Comparison of ENCODE assay signal across 8 cellular contexts in genomic region chr1:1200876-1201810, GRCh38. TPM values are rescaled to one million over a fixed set of nuclear protein-coding genes. Genes with fewer than 3 reads are reported as not detected.
DNase-seq lines count a peak whose midpoint lies in the region; ATAC-seq lines count a peak whose summit lies in the region.

No MANE protein-coding gene starts in this region.

- no peaks in the 10 kb centered on the region for H3K9me3 Mint-ChIP-seq in central memory CD8-positive, alpha-beta T cell

- ATAC-seq in HG03571 (IDR thresholded peaks at IDR 0.05; ENCODE audit: unreplicated experiment): peak; percentile 46
- ATAC-seq in central memory CD8-positive, alpha-beta T cell (replicated peaks; ENCODE audit: extremely low read depth, poor library complexity, severe bottlenecking): peak; percentile 84
- ATAC-seq in GM21619 (IDR thresholded peaks at IDR 0.05; ENCODE audit: unreplicated experiment): no peak

- H3K27me3 Mint-ChIP-seq in central memory CD8-positive, alpha-beta T cell: no peaks in the 10 kb centered on the region

- H3K4me1 Mint-ChIP-seq in central memory CD8-positive, alpha-beta T cell: no peaks in the 10 kb centered on the region

- DNase-seq in Daoy (ENCODE audit: low read depth): peak; percentile 56
- peak; percentile 86 for DNase-seq in activated CD4-positive, CD25-positive, alpha-beta regulatory T cell treated with anti-CD3 and anti-CD28 coated beads, Interleukin-2, amount 50 U/mL, for 72 hours
- peak; percentile 58 to 80 for DNase-seq in central memory CD8-positive, alpha-beta T cell (ENCODE audit: low spot score in 2 of 2)
- DNase-seq in lung microvascular endothelial cell (ENCODE audit: low read depth in 2 of 2): peak; percentile 20 to 49
- peak; percentile 59 to 82 for DNase-seq in stimulated activated CD8-positive, alpha-beta memory T cell treated with anti-CD3 and anti-CD28 coated beads, Interleukin-4, amount 100 ng/mL, for 1 hour (ENCODE audit: low read depth in 2 of 2, low spot score in 1 of 2)
- DNase-seq in ecto neural progenitor cell (ENCODE audit: low spot score): no peak

- H3K4me3 Mint-ChIP-seq in central memory CD8-positive, alpha-beta T cell: peak overlapping the region; percentile 59

- no peaks in the 10 kb centered on the region for H3K36me3 Mint-ChIP-seq in central memory CD8-positive, alpha-beta T cell (ENCODE audit: insufficient read depth)

- H3K27ac Mint-ChIP-seq in central memory CD8-positive, alpha-beta T cell (ENCODE audit: low read depth): no peak overlapping the region

RNA-seq across cellular contexts. Expression of gene TNFRSF18, which starts 5.2 kb away (rescaled TPM):
- 0.89 and 1.9 TPM in 2 replicates for total RNA-seq in Daoy (2014; rRNA removed; shearing (Covaris generic))
- 0.22 and 0.60 TPM in 2 replicates for total RNA-seq in lung microvascular endothelial cell

RNA-seq across cellular contexts. Expression of gene TNFRSF4, which starts 12.8 kb away (rescaled TPM):
- total RNA-seq in Daoy (2014; rRNA removed; shearing (Covaris generic)): not detected in 2 replicates
- 1.5 and 4.2 TPM in 2 replicates for total RNA-seq in lung microvascular endothelial cell

RNA-seq across cellular contexts. Expression of gene TTLL10, which starts 27.5 kb away (rescaled TPM):
- not detected in 2 replicates for total RNA-seq in Daoy (2014; rRNA removed; shearing (Covaris generic))
- total RNA-seq in lung microvascular endothelial cell: not detected in 2 replicates

RNA-seq across cellular contexts. Expression of gene SDF4, which starts 30.7 kb away (rescaled TPM):
- 84.4 and 91.8 TPM in 2 replicates for total RNA-seq in Daoy (2014; rRNA removed; shearing (Covaris generic))
- total RNA-seq in lung microvascular endothelial cell: 59.3 and 93.5 TPM in 2 replicates

RNA-seq across cellular contexts. Expression of gene B3GALT6, which starts 30.9 kb away (rescaled TPM):
- total RNA-seq in Daoy (2014; rRNA removed; shearing (Covaris generic)): 44.5 and 49.1 TPM in 2 replicates
- 14.8 and 30.4 TPM in 2 replicates for total RNA-seq in lung microvascular endothelial cell
